1 cellular context compared by ENCODE assay signal in genomic region chr6:43181942-43182860, GRCh38.
TF ChIP-seq lines count a peak whose summit lies in the region.

TSS of gene CUL9 (plus strand) at chr6:43182196. CDS start at chr6:43184311, 2,115 bp downstream.

TF ChIP-seq in K562, 482 proteins besides CTCF, POLR2A, EP300 and RAD21 (continued from another document and continues in another):
- no peak for TF ChIP-seq ZNF668 (CRISPR knock-in tag; IDR thresholded peaks at IDR 0.05)
- TF ChIP-seq BMI1 (IDR thresholded peaks at IDR 0.05; ENCODE audit: low read length), result no peak
- peak; percentile 65 for TF ChIP-seq POLR2B (IDR thresholded peaks at IDR 0.05; ENCODE audit: low read depth, partially characterized antibody)
- TF ChIP-seq FOXK1 (CRISPR knock-in tag; IDR thresholded peaks at IDR 0.05; ENCODE audit: borderline replicate concordance), result peak; percentile 97
- TF ChIP-seq ZC3H11A (IDR thresholded peaks at IDR 0.05; ENCODE audit: low read depth, low read length), result 0 out of 2 replicates have a peak, but pooled peaks have one; percentile 47
- TF ChIP-seq ZNF407 (IDR thresholded peaks at IDR 0.05; ENCODE audit: low read depth), result peak; percentile 96
- peak; percentile 12; the same call in 1 of the 2 replicates for TF ChIP-seq ZEB2 (IDR thresholded peaks at IDR 0.05)
- no peak for TF ChIP-seq ZBTB34 (CRISPR knock-in tag; IDR thresholded peaks at IDR 0.05)
- TF ChIP-seq FOXJ2 (tag; IDR thresholded peaks at IDR 0.05), result no peak
- no peak for TF ChIP-seq HDAC3 (IDR thresholded peaks at IDR 0.05; ENCODE audit: borderline replicate concordance, partially characterized antibody)
- no peak for TF ChIP-seq TRIM28 (IDR thresholded peaks at IDR 0.05)
- TF ChIP-seq CBX1 (IDR thresholded peaks at IDR 0.05; ENCODE audit: low read depth), result peak; percentile 90
- no peak for TF ChIP-seq MYBL2 (IDR thresholded peaks at IDR 0.05; ENCODE audit: low read depth)
- no peak for TF ChIP-seq MYBL2 (CRISPR knock-in tag; IDR thresholded peaks at IDR 0.05; ENCODE audit: borderline replicate concordance)
- TF ChIP-seq XRCC4 (IDR thresholded peaks at IDR 0.05; ENCODE audit: extremely low read depth, insufficient read depth, insufficient read length), result no peak
- no peak for TF ChIP-seq ZNF239 (CRISPR knock-in tag; IDR thresholded peaks at IDR 0.05)
- TF ChIP-seq CEBPZ (IDR thresholded peaks at IDR 0.05; ENCODE audit: borderline replicate concordance, low read depth, low read length), result no peak
- peak; percentile 26; the same call in 1 of the 2 replicates for TF ChIP-seq ZNF444 (CRISPR knock-in tag; IDR thresholded peaks at IDR 0.05)
- TF ChIP-seq ZBTB43 (CRISPR knock-in tag; IDR thresholded peaks at IDR 0.05), result 0 out of 2 replicates have a peak, but pooled peaks have one; percentile 68
- TF ChIP-seq MLX (CRISPR knock-in tag; conservative IDR thresholded peaks at IDR 0.05), result peak in 1 of 2 experiments; percentile 58; a peak in 1 of 4 replicates
- no peak for TF ChIP-seq ZNF134 (CRISPR knock-in tag; conservative IDR thresholded peaks at IDR 0.05)
- TF ChIP-seq STAT6 (CRISPR knock-in tag; IDR thresholded peaks at IDR 0.05), result peak; percentile 85
- no peak for TF ChIP-seq ZFP36 (IDR thresholded peaks at IDR 0.05; ENCODE audit: low read depth, low read length, partially characterized antibody)
- peak in 1 of 3 experiments; percentile 82; a peak in 2 of 6 replicates for TF ChIP-seq ZBTB11 (CRISPR knock-in tag; IDR thresholded peaks at IDR 0.05)
- no peak for TF ChIP-seq STAG1 (CRISPR knock-in tag; IDR thresholded peaks at IDR 0.05; ENCODE audit: borderline replicate concordance)
- TF ChIP-seq ZNF445 (CRISPR knock-in tag; IDR thresholded peaks at IDR 0.05; ENCODE audit: low read depth), result no peak
- TF ChIP-seq THRAP3 (IDR thresholded peaks at IDR 0.05; ENCODE audit: borderline replicate concordance), result 0 out of 2 replicates have a peak, but pooled peaks have one; percentile 79
- TF ChIP-seq ZNF699 (CRISPR knock-in tag; IDR thresholded peaks at IDR 0.05; ENCODE audit: insufficient replicate concordance), result no peak
- TF ChIP-seq HMGXB4 (CRISPR knock-in tag; IDR thresholded peaks at IDR 0.05), result 0 out of 2 replicates have a peak, but pooled peaks have one; percentile 20
- peak; percentile 99 for TF ChIP-seq ELF1 (tag; IDR thresholded peaks at IDR 0.05)
- TF ChIP-seq MCM3 (IDR thresholded peaks at IDR 0.05), result no peak
- TF ChIP-seq RBM15 (IDR thresholded peaks at IDR 0.05; ENCODE audit: insufficient read depth, low read length), result no peak
- no peak for TF ChIP-seq MEF2A (IDR thresholded peaks at IDR 0.05; ENCODE audit: control insufficient read depth, low read depth, low read length)
- no peak for TF ChIP-seq ZNF311 (CRISPR knock-in tag; IDR thresholded peaks at IDR 0.05)
- peak; percentile 75; the same call in 1 of the 2 replicates for TF ChIP-seq OTX1 (CRISPR knock-in tag; IDR thresholded peaks at IDR 0.05)
- TF ChIP-seq ZC3H8 (IDR thresholded peaks at IDR 0.05), result no peak
